In genomic region chr2:240551288-240551687, GRCh38 we compare ENCODE assay signal across 1 cellular context.
TF ChIP-seq lines count a peak whose summit lies in the region.

No MANE protein-coding gene starts in this region.

TF ChIP-seq in HEK293, 187 proteins besides CTCF, POLR2A, EP300 and RAD21 (continued from another document):
- TF ChIP-seq SETDB1 (IDR thresholded peaks at IDR 0.05; ENCODE audit: insufficient read length, low read length), result peak; percentile 85
